2 cellular contexts compared by ENCODE assay signal in genomic region chr3:4332574-4332973, GRCh38.
TF ChIP-seq lines count a peak whose summit lies in the region.

No MANE protein-coding gene starts in this region.

TF ChIP-seq in GM23338, 12 proteins besides CTCF, POLR2A, EP300 and RAD21:
- TF ChIP-seq NANOG (IDR thresholded peaks at IDR 0.05; ENCODE audit: borderline replicate concordance) (no peak), ETS1 (IDR thresholded peaks at IDR 0.05) (no peak)
TF ChIP-seq in GM23338: peak in this region for 0.

TF ChIP-seq in K562, 482 proteins besides CTCF, POLR2A, EP300 and RAD21:
- TF ChIP-seq NKRF (IDR thresholded peaks at IDR 0.05; ENCODE audit: borderline replicate concordance) (no peak), TAF15 (IDR thresholded peaks at IDR 0.05; ENCODE audit: low read depth, low read length) (no peak), ZNF707 (CRISPR knock-in tag; conservative IDR thresholded peaks at IDR 0.05) (no peak), UBTF (IDR thresholded peaks at IDR 0.05; ENCODE audit: borderline replicate concordance in 1 of 2, low read depth in 2 of 2, low read length in 2 of 2) (no peak), PRMT5 (CRISPR knock-in tag; IDR thresholded peaks at IDR 0.05) (no peak), NRF1 (conservative IDR thresholded peaks at IDR 0.05 in 1 of 2, IDR thresholded peaks at IDR 0.05 in 1 of 2) (no peak), SPI1 (IDR thresholded peaks at IDR 0.05; ENCODE audit: borderline replicate concordance, low read depth, low read length) (no peak), NFIC (IDR thresholded peaks at IDR 0.05) (no peak)
